Comparison of ENCODE assay signal across 20 cellular contexts in the genomic region with DNA sequence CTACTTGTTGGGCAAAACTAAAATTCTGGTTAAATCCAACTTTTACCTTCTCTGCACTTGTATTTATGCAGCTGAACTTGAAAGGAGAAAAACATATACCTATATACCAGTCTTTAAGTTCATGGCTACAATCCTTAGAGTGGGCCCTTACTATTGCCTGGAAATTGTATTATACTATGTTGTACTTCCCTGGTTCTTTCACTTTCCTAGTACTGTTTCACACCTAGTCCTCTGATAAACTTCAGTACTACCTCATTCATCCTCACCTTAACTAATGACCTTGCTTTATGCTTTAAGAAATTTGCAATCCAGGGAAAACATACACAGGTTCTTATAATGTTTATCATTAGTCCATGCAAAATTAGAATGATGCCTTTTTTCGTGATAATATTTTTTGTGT.
DNase-seq lines count a peak whose midpoint lies in the region; ATAC-seq, FAIRE-seq and TF ChIP-seq lines count a peak whose summit lies in the region.
"Had no signal": no experiment of that assay in that cellular context is flagged by ENCODE, and none has a peak within 500 bp of the region (broad histone marks: within the 10 kb centered on the region; RNA-seq: fewer than 3 reads in every experiment).

No MANE protein-coding gene starts in this region.

- no peaks in the 10 kb centered on the region for H3K36me3 ChIP-seq in body of pancreas (replicated peaks in 1 of 2; ENCODE audit: insufficient read depth in 1 of 2, low read depth in 2 of 2)
- H3K36me3 ChIP-seq in small intestine (ENCODE audit: control insufficient read depth in 2 of 2, insufficient read depth in 2 of 2, low read length in 2 of 2) = no peaks in the 10 kb centered on the region

- no peak overlapping the region for H3K4me3 ChIP-seq in body of pancreas
- no peak overlapping the region for H3K4me3 ChIP-seq in small intestine (ENCODE audit: low read depth in 1 of 2, low read length in 2 of 2)

- H3K4me1 ChIP-seq in body of pancreas (no peaks in the 10 kb centered on the region), small intestine (ENCODE audit: control insufficient read depth in 2 of 2, insufficient read depth in 1 of 2, low read depth in 1 of 2, low read length in 1 of 2) (peaks cover 0 to 2% of the 10 kb centered on the region in 2 donors)

- DNase-seq in T-helper 2 cell treated with Interferon-gamma antibody and Interleukin-4, amounts not matched to agents 5 μg/mL and 100 μg/mL, for 36 hours (ENCODE audit: low spot score) = no peak
- DNase-seq in T-helper 2 cell (no peak), T-helper 17 cell (no peak), memory B cell (ENCODE audit: low spot score in 2 of 2) (no peak), body of pancreas (no peak), small intestine (no peak)
- no peak for DNase-seq in activated naive CD4-positive, alpha-beta T cell treated with anti-CD3 and anti-CD28 coated beads, Interleukin-2, amount 10 ng/mL, durations not matched to agents 7 days and 5 days
- DNase-seq in activated naive CD4-positive, alpha-beta T cell treated with anti-CD3 and anti-CD28 coated beads, Interleukin-2, amount 50 U/mL, for 16 hours = no peak
- DNase-seq: 8988T, C1 segment of cervical spinal cord, DMS79 treated with DMSO at 0.1 percent for 48 hours, GDM1, HCEC 1CT, MV-4-11, NCI-H1417 treated with DMSO at 0.1 percent for 48 hours, NCI-H2029 treated with DMSO at 0.1 percent for 48 hours, NCI-H510A treated with DMSO at 0.1 percent for 48 hours had no signal

- H3K9me3 ChIP-seq in T-helper 17 cell (ENCODE audit: control insufficient read depth, low read length, poor library complexity, severe bottlenecking) (no peaks in the 10 kb centered on the region), body of pancreas (no peaks in the 10 kb centered on the region), small intestine (ENCODE audit: control insufficient read depth, low read depth) (no peaks in the 10 kb centered on the region)

- H3K9me3 Mint-ChIP-seq in T-helper 2 cell treated with Interferon-gamma antibody and Interleukin-4, amounts not matched to agents 5 μg/mL and 100 μg/mL, for 36 hours = no peaks in the 10 kb centered on the region
- H3K9me3 Mint-ChIP-seq in activated naive CD4-positive, alpha-beta T cell treated with anti-CD3 and anti-CD28 coated beads, Interleukin-2, amount 10 ng/mL, durations not matched to agents 7 days and 5 days = no peaks in the 10 kb centered on the region
- H3K9me3 Mint-ChIP-seq in memory B cell = no peaks in the 10 kb centered on the region
- H3K9me3 Mint-ChIP-seq: IgD-negative memory B cell had no signal

- CTCF ChIA-PET in activated naive CD4-positive, alpha-beta T cell treated with anti-CD3 and anti-CD28 coated beads, Interleukin-2, amount 10 ng/mL, durations not matched to agents 7 days and 5 days (lab: Charles Lee) = interaction anchor here (4.1 kb wide), 1 partner anchor 34 kb away, joined by 22 read pairs; a partner anchor contains a TSS

- no peak for FAIRE-seq in small intestine (lab: Jason Lieb, UNC)
- FAIRE-seq: GM19239, RCC 7860 had no signal

- H3K27me3 ChIP-seq in body of pancreas (no peaks in the 10 kb centered on the region), small intestine (ENCODE audit: control insufficient read depth in 2 of 2, insufficient read depth in 2 of 2, low read length in 2 of 2) (no peaks in the 10 kb centered on the region)

- 0 to 55% methylated on average over 1 of the region's 1 CpG for whole genome bisulfite sequencing in body of pancreas, 2 donors
- 0 to 74% (median 63%) methylated on average over 1 of the region's 1 CpG for WGBS in small intestine, 3 donors

- no peak overlapping the region for H3K27ac ChIP-seq in body of pancreas
- no peak overlapping the region for H3K27ac ChIP-seq in small intestine (ENCODE audit: low read depth in 1 of 2, low read length in 1 of 2)

- H3K36me3 Mint-ChIP-seq in T-helper 2 cell treated with Interferon-gamma antibody and Interleukin-4, amounts not matched to agents 5 μg/mL and 100 μg/mL, for 36 hours (ENCODE audit: low read depth) = peaks cover 18% of the 10 kb centered on the region
- peaks cover 41% of the 10 kb centered on the region for H3K36me3 Mint-ChIP-seq in activated naive CD4-positive, alpha-beta T cell treated with anti-CD3 and anti-CD28 coated beads, Interleukin-2, amount 10 ng/mL, durations not matched to agents 7 days and 5 days
- H3K36me3 Mint-ChIP-seq in T-helper 17 cell (ENCODE audit: low read depth) = no peaks in the 10 kb centered on the region
- peaks cover 8% of the 10 kb centered on the region for H3K36me3 Mint-ChIP-seq in memory B cell
- H3K36me3 Mint-ChIP-seq: IgD-negative memory B cell had no signal

- no peak for TF ChIP-seq CTCF in body of pancreas (IDR thresholded peaks at IDR 0.05)

- peaks cover 67% of the 10 kb centered on the region for H3K4me1 Mint-ChIP-seq in T-helper 2 cell treated with Interferon-gamma antibody and Interleukin-4, amounts not matched to agents 5 μg/mL and 100 μg/mL, for 36 hours (ENCODE audit: low read depth)
- H3K4me1 Mint-ChIP-seq in activated naive CD4-positive, alpha-beta T cell treated with anti-CD3 and anti-CD28 coated beads, Interleukin-2, amount 10 ng/mL, durations not matched to agents 7 days and 5 days = peaks cover 85% of the 10 kb centered on the region
- H3K4me1 Mint-ChIP-seq in T-helper 17 cell (peaks cover 63% of the 10 kb centered on the region), memory B cell (peaks cover 40% of the 10 kb centered on the region)

- intact Hi-C loops in body of pancreas (cut with DNase I) = no loop called here

- no peak overlapping the region for H3K4me3 Mint-ChIP-seq in T-helper 2 cell treated with Interferon-gamma antibody and Interleukin-4, amounts not matched to agents 5 μg/mL and 100 μg/mL, for 36 hours
- no peak overlapping the region for H3K4me3 Mint-ChIP-seq in activated naive CD4-positive, alpha-beta T cell treated with anti-CD3 and anti-CD28 coated beads, Interleukin-2, amount 10 ng/mL, durations not matched to agents 7 days and 5 days
- H3K4me3 Mint-ChIP-seq in T-helper 17 cell (no peak overlapping the region), memory B cell (no peak overlapping the region)

- TF ChIP-seq POLR2A in body of pancreas (IDR thresholded peaks at IDR 0.05) = no peak

- H3K27me3 Mint-ChIP-seq in T-helper 2 cell treated with Interferon-gamma antibody and Interleukin-4, amounts not matched to agents 5 μg/mL and 100 μg/mL, for 36 hours (ENCODE audit: low read depth) = no peaks in the 10 kb centered on the region
- H3K27me3 Mint-ChIP-seq in activated naive CD4-positive, alpha-beta T cell treated with anti-CD3 and anti-CD28 coated beads, Interleukin-2, amount 10 ng/mL, durations not matched to agents 7 days and 5 days = no peaks in the 10 kb centered on the region
- H3K27me3 Mint-ChIP-seq in T-helper 17 cell (no peaks in the 10 kb centered on the region), memory B cell (no peaks in the 10 kb centered on the region)
- H3K27me3 Mint-ChIP-seq: IgD-negative memory B cell had no signal

- ATAC-seq in T-helper 17 cell = no peak
- ATAC-seq in memory B cell (ENCODE audit: low read depth) = no peak
- ATAC-seq in body of pancreas = no peak

- peak overlapping the region; percentile 21 for H3K27ac Mint-ChIP-seq in T-helper 2 cell treated with Interferon-gamma antibody and Interleukin-4, amounts not matched to agents 5 μg/mL and 100 μg/mL, for 36 hours
- peak overlapping the region; percentile 6 for H3K27ac Mint-ChIP-seq in activated naive CD4-positive, alpha-beta T cell treated with anti-CD3 and anti-CD28 coated beads, Interleukin-2, amount 10 ng/mL, durations not matched to agents 7 days and 5 days
- H3K27ac Mint-ChIP-seq in T-helper 17 cell (peak overlapping the region; percentile 85), memory B cell (peak overlapping the region; percentile 32)

Comparison
In these comparisons a context has a peak if more than half of its experiments do, and no peak if none do; other contexts are left out.
1. H3K27ac Mint-ChIP-seq: peak in every context shown above with its lines; median percentile 85 in T-helper 17 cell; 32 in memory B cell; 21 in T-helper 2 cell treated with Interferon-gamma antibody and Interleukin-4, amounts not matched to agents 5 μg/mL and 100 μg/mL, for 36 hours; 6 in activated naive CD4-positive, alpha-beta T cell treated with anti-CD3 and anti-CD28 coated beads, Interleukin-2, amount 10 ng/mL, durations not matched to agents 7 days and 5 days.